ENCODE assay signal across 1 cellular context in genomic region chr14:55581011-55581806, GRCh38.
TF ChIP-seq lines count a peak whose summit lies in the region.

No MANE protein-coding gene starts in this region.

TF ChIP-seq in HepG2, 621 proteins besides CTCF, POLR2A, EP300 and RAD21 (continued from another document and continues in another):
- TF ChIP-seq, protein P1, sequence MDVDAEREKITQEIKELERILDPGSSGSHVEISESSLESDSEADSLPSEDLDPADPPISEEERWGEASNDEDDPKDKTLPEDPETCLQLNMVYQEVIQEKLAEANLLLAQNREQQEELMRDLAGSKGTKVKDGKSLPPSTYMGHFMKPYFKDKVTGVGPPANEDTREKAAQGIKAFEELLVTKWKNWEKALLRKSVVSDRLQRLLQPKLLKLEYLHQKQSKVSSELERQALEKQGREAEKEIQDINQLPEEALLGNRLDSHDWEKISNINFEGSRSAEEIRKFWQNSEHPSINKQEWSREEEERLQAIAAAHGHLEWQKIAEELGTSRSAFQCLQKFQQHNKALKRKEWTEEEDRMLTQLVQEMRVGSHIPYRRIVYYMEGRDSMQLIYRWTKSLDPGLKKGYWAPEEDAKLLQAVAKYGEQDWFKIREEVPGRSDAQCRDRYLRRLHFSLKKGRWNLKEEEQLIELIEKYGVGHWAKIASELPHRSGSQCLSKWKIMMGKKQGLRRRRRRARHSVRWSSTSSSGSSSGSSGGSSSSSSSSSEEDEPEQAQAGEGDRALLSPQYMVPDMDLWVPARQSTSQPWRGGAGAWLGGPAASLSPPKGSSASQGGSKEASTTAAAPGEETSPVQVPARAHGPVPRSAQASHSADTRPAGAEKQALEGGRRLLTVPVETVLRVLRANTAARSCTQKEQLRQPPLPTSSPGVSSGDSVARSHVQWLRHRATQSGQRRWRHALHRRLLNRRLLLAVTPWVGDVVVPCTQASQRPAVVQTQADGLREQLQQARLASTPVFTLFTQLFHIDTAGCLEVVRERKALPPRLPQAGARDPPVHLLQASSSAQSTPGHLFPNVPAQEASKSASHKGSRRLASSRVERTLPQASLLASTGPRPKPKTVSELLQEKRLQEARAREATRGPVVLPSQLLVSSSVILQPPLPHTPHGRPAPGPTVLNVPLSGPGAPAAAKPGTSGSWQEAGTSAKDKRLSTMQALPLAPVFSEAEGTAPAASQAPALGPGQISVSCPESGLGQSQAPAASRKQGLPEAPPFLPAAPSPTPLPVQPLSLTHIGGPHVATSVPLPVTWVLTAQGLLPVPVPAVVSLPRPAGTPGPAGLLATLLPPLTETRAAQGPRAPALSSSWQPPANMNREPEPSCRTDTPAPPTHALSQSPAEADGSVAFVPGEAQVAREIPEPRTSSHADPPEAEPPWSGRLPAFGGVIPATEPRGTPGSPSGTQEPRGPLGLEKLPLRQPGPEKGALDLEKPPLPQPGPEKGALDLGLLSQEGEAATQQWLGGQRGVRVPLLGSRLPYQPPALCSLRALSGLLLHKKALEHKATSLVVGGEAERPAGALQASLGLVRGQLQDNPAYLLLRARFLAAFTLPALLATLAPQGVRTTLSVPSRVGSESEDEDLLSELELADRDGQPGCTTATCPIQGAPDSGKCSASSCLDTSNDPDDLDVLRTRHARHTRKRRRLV (CRISPR knock-in tag; IDR thresholded peaks at IDR 0.05), result no peak
- TF ChIP-seq TRIM24 (CRISPR knock-in tag; IDR thresholded peaks at IDR 0.05), result no peak
- TF ChIP-seq ZNF660 (CRISPR knock-in tag; IDR thresholded peaks at IDR 0.05; ENCODE audit: borderline replicate concordance, low read depth), result no peak
- no peak for TF ChIP-seq RELA (CRISPR knock-in tag; IDR thresholded peaks at IDR 0.05)
- TF ChIP-seq ZNF790 (CRISPR knock-in tag; IDR thresholded peaks at IDR 0.05; ENCODE audit: borderline replicate concordance), result 0 out of 2 replicates have a peak, but pooled peaks have one; percentile 25
- no peak for TF ChIP-seq ZNF180 (CRISPR knock-in tag; IDR thresholded peaks at IDR 0.05; ENCODE audit: borderline replicate concordance, low read depth)
- no peak for TF ChIP-seq HOXD1 (CRISPR knock-in tag; IDR thresholded peaks at IDR 0.05)
- TF ChIP-seq ZKSCAN1 (IDR thresholded peaks at IDR 0.05; ENCODE audit: low read length), result no peak
- TF ChIP-seq PCBP1 (IDR thresholded peaks at IDR 0.05; ENCODE audit: borderline replicate concordance, low read depth, low read length), result no peak
- no peak for TF ChIP-seq ZNF362 (CRISPR knock-in tag; IDR thresholded peaks at IDR 0.05; ENCODE audit: borderline replicate concordance)
- TF ChIP-seq MAZ (IDR thresholded peaks at IDR 0.05; ENCODE audit: borderline replicate concordance, low read depth, low read length), result no peak
- TF ChIP-seq MAZ (CRISPR knock-in tag; IDR thresholded peaks at IDR 0.05; ENCODE audit: low read depth), result 0 out of 2 replicates have a peak, but pooled peaks have one; percentile 21
- TF ChIP-seq ZNF547 (CRISPR knock-in tag; IDR thresholded peaks at IDR 0.05), result no peak
- TF ChIP-seq, protein P2, sequence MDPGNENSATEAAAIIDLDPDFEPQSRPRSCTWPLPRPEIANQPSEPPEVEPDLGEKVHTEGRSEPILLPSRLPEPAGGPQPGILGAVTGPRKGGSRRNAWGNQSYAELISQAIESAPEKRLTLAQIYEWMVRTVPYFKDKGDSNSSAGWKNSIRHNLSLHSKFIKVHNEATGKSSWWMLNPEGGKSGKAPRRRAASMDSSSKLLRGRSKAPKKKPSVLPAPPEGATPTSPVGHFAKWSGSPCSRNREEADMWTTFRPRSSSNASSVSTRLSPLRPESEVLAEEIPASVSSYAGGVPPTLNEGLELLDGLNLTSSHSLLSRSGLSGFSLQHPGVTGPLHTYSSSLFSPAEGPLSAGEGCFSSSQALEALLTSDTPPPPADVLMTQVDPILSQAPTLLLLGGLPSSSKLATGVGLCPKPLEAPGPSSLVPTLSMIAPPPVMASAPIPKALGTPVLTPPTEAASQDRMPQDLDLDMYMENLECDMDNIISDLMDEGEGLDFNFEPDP (CRISPR knock-in tag; conservative IDR thresholded peaks at IDR 0.05), result no peak
- no peak for TF ChIP-seq ZNF740 (CRISPR knock-in tag; IDR thresholded peaks at IDR 0.05)
- no peak for TF ChIP-seq ZBTB42 (CRISPR knock-in tag; IDR thresholded peaks at IDR 0.05)
- TF ChIP-seq CC2D1A (CRISPR knock-in tag; IDR thresholded peaks at IDR 0.05), result no peak
- no peak for TF ChIP-seq ZNF556 (CRISPR knock-in tag; IDR thresholded peaks at IDR 0.05; ENCODE audit: borderline replicate concordance)
- 0 out of 2 replicates have a peak, but pooled peaks have one; percentile 44 for TF ChIP-seq ARID4A (CRISPR knock-in tag; IDR thresholded peaks at IDR 0.05; ENCODE audit: borderline replicate concordance)
- 0 out of 2 replicates have a peak, but pooled peaks have one; percentile 3 for TF ChIP-seq PATZ1 (CRISPR knock-in tag; IDR thresholded peaks at IDR 0.05)
- TF ChIP-seq ESRRA (CRISPR knock-in tag; IDR thresholded peaks at IDR 0.05; ENCODE audit: low read depth), result no peak
- no peak for TF ChIP-seq MEIS1 (CRISPR knock-in tag; IDR thresholded peaks at IDR 0.05; ENCODE audit: borderline replicate concordance)
- TF ChIP-seq ZNF670 (CRISPR knock-in tag; IDR thresholded peaks at IDR 0.05; ENCODE audit: borderline replicate concordance), result no peak
- TF ChIP-seq, protein P3, sequence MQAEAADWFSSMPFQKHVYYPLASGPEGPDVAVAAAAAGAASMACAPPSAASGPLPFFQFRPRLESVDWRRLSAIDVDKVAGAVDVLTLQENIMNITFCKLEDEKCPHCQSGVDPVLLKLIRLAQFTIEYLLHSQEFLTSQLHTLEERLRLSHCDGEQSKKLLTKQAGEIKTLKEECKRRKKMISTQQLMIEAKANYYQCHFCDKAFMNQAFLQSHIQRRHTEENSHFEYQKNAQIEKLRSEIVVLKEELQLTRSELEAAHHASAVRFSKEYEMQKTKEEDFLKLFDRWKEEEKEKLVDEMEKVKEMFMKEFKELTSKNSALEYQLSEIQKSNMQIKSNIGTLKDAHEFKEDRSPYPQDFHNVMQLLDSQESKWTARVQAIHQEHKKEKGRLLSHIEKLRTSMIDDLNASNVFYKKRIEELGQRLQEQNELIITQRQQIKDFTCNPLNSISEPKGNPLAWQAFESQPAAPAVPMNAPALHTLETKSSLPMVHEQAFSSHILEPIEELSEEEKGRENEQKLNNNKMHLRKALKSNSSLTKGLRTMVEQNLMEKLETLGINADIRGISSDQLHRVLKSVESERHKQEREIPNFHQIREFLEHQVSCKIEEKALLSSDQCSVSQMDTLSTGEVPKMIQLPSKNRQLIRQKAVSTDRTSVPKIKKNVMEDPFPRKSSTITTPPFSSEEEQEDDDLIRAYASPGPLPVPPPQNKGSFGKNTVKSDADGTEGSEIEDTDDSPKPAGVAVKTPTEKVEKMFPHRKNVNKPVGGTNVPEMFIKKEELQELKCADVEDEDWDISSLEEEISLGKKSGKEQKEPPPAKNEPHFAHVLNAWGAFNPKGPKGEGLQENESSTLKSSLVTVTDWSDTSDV (CRISPR knock-in tag; IDR thresholded peaks at IDR 0.05), result no peak
- no peak for TF ChIP-seq RARG (CRISPR knock-in tag; IDR thresholded peaks at IDR 0.05; ENCODE audit: low read depth)
- no peak for TF ChIP-seq TIGD3 (CRISPR knock-in tag; IDR thresholded peaks at IDR 0.05; ENCODE audit: borderline replicate concordance)
- no peak for TF ChIP-seq ZNF230 (CRISPR knock-in tag; IDR thresholded peaks at IDR 0.05)
- no peak for TF ChIP-seq SKIL (CRISPR knock-in tag; IDR thresholded peaks at IDR 0.05; ENCODE audit: borderline replicate concordance)
- TF ChIP-seq, protein P4, sequence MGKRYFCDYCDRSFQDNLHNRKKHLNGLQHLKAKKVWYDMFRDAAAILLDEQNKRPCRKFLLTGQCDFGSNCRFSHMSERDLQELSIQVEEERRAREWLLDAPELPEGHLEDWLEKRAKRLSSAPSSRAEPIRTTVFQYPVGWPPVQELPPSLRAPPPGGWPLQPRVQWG (CRISPR knock-in tag; IDR thresholded peaks at IDR 0.05; ENCODE audit: borderline replicate concordance, low read depth), result no peak
- no peak for TF ChIP-seq ZFP36L1 (CRISPR knock-in tag; IDR thresholded peaks at IDR 0.05)
- no peak for TF ChIP-seq MXD1 (CRISPR knock-in tag; IDR thresholded peaks at IDR 0.05)
- no peak for TF ChIP-seq CREBL2 (CRISPR knock-in tag; IDR thresholded peaks at IDR 0.05; ENCODE audit: borderline replicate concordance)
- no peak for TF ChIP-seq ZNF367 (CRISPR knock-in tag; IDR thresholded peaks at IDR 0.05; ENCODE audit: borderline replicate concordance)
